In genomic region chr10:35735412-35735811, GRCh38 we compare ENCODE assay signal across 1 cellular context.
TF ChIP-seq lines count a peak whose summit lies in the region.

No MANE protein-coding gene starts in this region.

TF ChIP-seq in H1, 55 proteins besides CTCF, POLR2A, EP300 and RAD21 (continued from another document):
- TF ChIP-seq SAP30 (IDR thresholded peaks at IDR 0.05; ENCODE audit: insufficient read depth, insufficient replicate concordance, low read length), result no peak
- TF ChIP-seq KDM5A (IDR thresholded peaks at IDR 0.05; ENCODE audit: low read length), result no peak
- no peak for TF ChIP-seq SIN3A (conservative IDR thresholded peaks at IDR 0.05 in 1 of 2, IDR thresholded peaks at IDR 0.05 in 1 of 2; ENCODE audit: low read depth in 1 of 2, low read length in 2 of 2)
- TF ChIP-seq HDAC6 (IDR thresholded peaks at IDR 0.05; ENCODE audit: low read depth, low read length), result no peak
- TF ChIP-seq BCL11A (IDR thresholded peaks at IDR 0.05; ENCODE audit: low read depth in 2 of 2, low read length in 2 of 2), result no peak
- no peak for TF ChIP-seq RFX5 (IDR thresholded peaks at IDR 0.05; ENCODE audit: borderline replicate concordance, low read depth, low read length)
- no peak for TF ChIP-seq TBP (IDR thresholded peaks at IDR 0.05; ENCODE audit: low read depth, low read length)
- no peak for TF ChIP-seq CHD1 (IDR thresholded peaks at IDR 0.05; ENCODE audit: low read depth, low read length)
- TF ChIP-seq RBBP5 (IDR thresholded peaks at IDR 0.05; ENCODE audit: borderline replicate concordance, low read depth, low read length), result no peak
- no peak for TF ChIP-seq SUZ12 (IDR thresholded peaks at IDR 0.05; ENCODE audit: low read length)
- no peak for TF ChIP-seq CEBPB (IDR thresholded peaks at IDR 0.05; ENCODE audit: low read depth, low read length)
- TF ChIP-seq NANOG (IDR thresholded peaks at IDR 0.05; ENCODE audit: insufficient read depth, low read depth, low read length, poor library complexity, severe bottlenecking), result no peak
- no peak for TF ChIP-seq POU5F1 (IDR thresholded peaks at IDR 0.05; ENCODE audit: low read depth, low read length)
- TF ChIP-seq BACH1 (IDR thresholded peaks at IDR 0.05; ENCODE audit: low read length), result no peak
- TF ChIP-seq CHD7 (IDR thresholded peaks at IDR 0.05; ENCODE audit: insufficient replicate concordance, low read length), result no peak
- no peak for TF ChIP-seq YY1 (IDR thresholded peaks at IDR 0.05; ENCODE audit: low read depth, low read length)
